Comparison of ENCODE assay signal across 11 cellular contexts in the genomic region with DNA sequence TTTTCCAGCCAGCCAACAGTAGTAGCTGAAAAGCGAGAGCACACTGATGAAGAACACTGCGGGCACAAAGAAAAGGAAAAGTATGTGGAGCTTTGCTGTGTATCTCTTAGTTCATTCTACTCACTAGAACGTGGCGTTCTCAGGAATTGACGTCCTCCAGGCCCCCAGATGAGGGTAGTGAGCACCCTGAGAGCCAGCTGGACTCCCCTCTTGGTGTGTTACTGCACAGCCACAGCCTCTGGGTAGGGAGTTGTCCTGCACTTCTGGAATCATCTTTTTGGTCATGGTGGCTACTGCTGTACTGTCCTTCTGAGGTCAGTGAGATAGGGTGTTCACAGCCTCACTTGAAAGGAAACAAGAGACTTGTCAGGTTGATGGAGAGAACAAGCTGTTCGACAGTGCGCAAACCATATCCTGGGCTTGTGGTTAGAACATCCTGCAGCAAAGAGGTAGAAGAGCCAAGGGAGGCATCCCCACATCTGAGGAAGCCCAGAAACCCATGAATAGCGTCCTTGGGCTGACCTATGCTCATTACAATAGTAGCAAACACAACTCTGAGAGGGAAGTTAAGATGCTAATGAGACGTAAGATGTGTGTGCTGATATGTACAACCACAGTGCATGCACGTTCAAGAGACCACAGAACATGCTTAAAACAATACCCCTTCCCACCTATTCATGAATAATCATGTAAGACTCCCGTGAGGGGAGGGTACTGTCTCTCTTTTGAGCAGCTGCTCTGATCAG. TPM values are rescaled to one million over a fixed set of nuclear protein-coding genes. Genes with fewer than 3 reads are reported as not detected.
DNase-seq lines count a peak whose midpoint lies in the region; ATAC-seq and TF ChIP-seq lines count a peak whose summit lies in the region.
"Had no signal": no experiment of that assay in that cellular context is flagged by ENCODE, and none has a peak within 500 bp of the region (broad histone marks: within the 10 kb centered on the region; RNA-seq: fewer than 3 reads in every experiment).

No MANE protein-coding gene starts in this region.

- no peaks in the 10 kb centered on the region for H3K9me3 Mint-ChIP-seq in CD8-positive, alpha-beta memory T cell
- H3K9me3 Mint-ChIP-seq in IgD-negative memory B cell (no peaks in the 10 kb centered on the region), naive B cell (no peaks in the 10 kb centered on the region), nephron progenitor cell (no peaks in the 10 kb centered on the region)
- H3K9me3 Mint-ChIP-seq in activated T-cell treated with anti-CD3 and anti-CD28 coated beads, Interleukin-2, amount 50 U/mL, for 72 hours, result no peaks in the 10 kb centered on the region

- peaks cover 9 to 10% of the 10 kb centered on the region in 2 donors for H3K27me3 Mint-ChIP-seq in CD8-positive, alpha-beta memory T cell
- peaks cover 6% of the 10 kb centered on the region for H3K27me3 Mint-ChIP-seq in IgD-negative memory B cell
- no peaks in the 10 kb centered on the region for H3K27me3 Mint-ChIP-seq in activated T-cell treated with anti-CD3 and anti-CD28 coated beads, Interleukin-2, amount 50 U/mL, for 72 hours (ENCODE audit: low read depth)
- peaks cover 4 to 9% (median 7%) of the 10 kb centered on the region in 3 donors for H3K27me3 Mint-ChIP-seq in naive B cell
- H3K27me3 Mint-ChIP-seq in nephron progenitor cell (ENCODE audit: low read depth, poor library complexity), result peaks cover 73% of the 10 kb centered on the region

- H3K4me3 ChIP-seq in CD8-positive, alpha-beta memory T cell (ENCODE audit: low read length), result peak overlapping the region; percentile 72

- no peaks in the 10 kb centered on the region for H3K27me3 ChIP-seq in CD8-positive, alpha-beta memory T cell (ENCODE audit: insufficient read depth, low read length, poor library complexity, severe bottlenecking)

- peak; percentile 86 to 91 for ATAC-seq in activated T-cell treated with anti-CD3 and anti-CD28 coated beads, Interleukin-2, amount 50 U/mL, for 72 hours (replicated peaks in 1 of 2)
- ATAC-seq in naive B cell (ENCODE audit: low read depth in 2 of 2), result peak; percentile 84 to 89
- ATAC-seq in HG02571 (IDR thresholded peaks at IDR 0.05; ENCODE audit: unreplicated experiment), result no peak
- no peak for ATAC-seq in SK-N-SH treated with all-trans-retinoic acid at 6 μM for 48 hours
- ATAC-seq in GM18909 (IDR thresholded peaks at IDR 0.05; ENCODE audit: poor library complexity, unreplicated experiment), result no peak

- peak overlapping the region; percentile 5 for H3K27ac ChIP-seq in CD8-positive, alpha-beta memory T cell (ENCODE audit: low read depth, low read length)

- H3K4me3 Mint-ChIP-seq in CD8-positive, alpha-beta memory T cell, result peak overlapping the region; percentile 60 to 89 (median 80)
- H3K4me3 Mint-ChIP-seq in IgD-negative memory B cell (peak overlapping the region; percentile 6 to 89 (median 77)), naive B cell (peak overlapping the region; percentile 58 to 82 (median 72)), nephron progenitor cell (no peak overlapping the region)
- peak overlapping the region; percentile 71 to 84 for H3K4me3 Mint-ChIP-seq in activated T-cell treated with anti-CD3 and anti-CD28 coated beads, Interleukin-2, amount 50 U/mL, for 72 hours

- H3K9me3 ChIP-seq in CD8-positive, alpha-beta memory T cell (ENCODE audit: low read length), result no peaks in the 10 kb centered on the region

- POLR2A ChIA-PET in CD8-positive, alpha-beta memory T cell (lab: Charles Lee), result interaction anchor here (0.6 to 1.6 kb wide), 9 partner anchors 14 to 258 kb away, joined by 3 to 11 read pairs (median 5); no protein-coding TSS in a partner anchor

- peak overlapping the region; percentile 51 to 95 (median 88) for H3K27ac Mint-ChIP-seq in CD8-positive, alpha-beta memory T cell
- H3K27ac Mint-ChIP-seq in IgD-negative memory B cell (peak overlapping the region in 2 of 3 donors; percentile 48 to 91), naive B cell (peak overlapping the region in 5 of 6 donors; percentile 52 to 93 (median 88)), nephron progenitor cell (no peak overlapping the region)
- H3K27ac Mint-ChIP-seq in activated T-cell treated with anti-CD3 and anti-CD28 coated beads, Interleukin-2, amount 50 U/mL, for 72 hours, result peak overlapping the region; percentile 45

- TF ChIP-seq CTCF in nephron progenitor cell (IDR thresholded peaks at IDR 0.05), result no peak

- peak; percentile 49 to 93 (median 82) for DNase-seq in CD8-positive, alpha-beta memory T cell
- DNase-seq in activated T-cell treated with anti-CD3 and anti-CD28 coated beads, Interleukin-2, amount 50 U/mL, for 72 hours, result peak; percentile 59 to 64
- DNase-seq in naive B cell (peak; percentile 55), nephron progenitor cell (no peak)
- DNase-seq: DMS53, SW 1271 had no signal

- no peaks in the 10 kb centered on the region for H3K36me3 Mint-ChIP-seq in CD8-positive, alpha-beta memory T cell
- H3K36me3 Mint-ChIP-seq in IgD-negative memory B cell (no peaks in the 10 kb centered on the region), naive B cell (no peaks in the 10 kb centered on the region), nephron progenitor cell (ENCODE audit: low read depth) (no peaks in the 10 kb centered on the region)
- H3K36me3 Mint-ChIP-seq in activated T-cell treated with anti-CD3 and anti-CD28 coated beads, Interleukin-2, amount 50 U/mL, for 72 hours (ENCODE audit: insufficient read depth in 2 of 2), result no peaks in the 10 kb centered on the region

- peaks cover 70% of the 10 kb centered on the region for H3K4me1 ChIP-seq in CD8-positive, alpha-beta memory T cell (ENCODE audit: insufficient read depth, low read length)

- no peaks in the 10 kb centered on the region for H3K36me3 ChIP-seq in CD8-positive, alpha-beta memory T cell (ENCODE audit: insufficient read depth, low read length)

- H3K4me1 Mint-ChIP-seq in CD8-positive, alpha-beta memory T cell, result peaks cover 43 to 80% (median 76%) of the 10 kb centered on the region in 3 donors
- H3K4me1 Mint-ChIP-seq in IgD-negative memory B cell (peaks cover 15 to 19% (median 16%) of the 10 kb centered on the region in 3 donors), naive B cell (peaks cover 16 to 29% (median 22%) of the 10 kb centered on the region in 3 donors), nephron progenitor cell (no peaks in the 10 kb centered on the region)
- H3K4me1 Mint-ChIP-seq in activated T-cell treated with anti-CD3 and anti-CD28 coated beads, Interleukin-2, amount 50 U/mL, for 72 hours (ENCODE audit: low read depth), result peaks cover 72% of the 10 kb centered on the region

- CTCF ChIA-PET in CD8-positive, alpha-beta memory T cell (lab: Charles Lee), result interaction anchor here (1.1 to 5.7 kb wide), 12 partner anchors 14 to 127 kb away, joined by 3 to 56 read pairs (median 4); a partner anchor contains a TSS

TF ChIP-seq in SK-N-SH treated with all-trans-retinoic acid at 6 μM for 48 hours, 23 proteins besides CTCF, POLR2A, EP300 and RAD21 (continues in another document):
- TF ChIP-seq TCF4 (CRISPR knock-in tag; IDR thresholded peaks at IDR 0.05; ENCODE audit: borderline replicate concordance), result no peak
- no peak for TF ChIP-seq ZNF70 (CRISPR knock-in tag; IDR thresholded peaks at IDR 0.05)
- no peak for TF ChIP-seq TOX (CRISPR knock-in tag; IDR thresholded peaks at IDR 0.05; ENCODE audit: borderline replicate concordance)
- no peak for TF ChIP-seq CSDC2 (CRISPR knock-in tag; IDR thresholded peaks at IDR 0.05)
- TF ChIP-seq ISL1 (CRISPR knock-in tag; IDR thresholded peaks at IDR 0.05), result no peak
- TF ChIP-seq PPARA (CRISPR knock-in tag; IDR thresholded peaks at IDR 0.05; ENCODE audit: borderline replicate concordance), result no peak
- TF ChIP-seq ZFP3 (CRISPR knock-in tag; IDR thresholded peaks at IDR 0.05), result no peak
- no peak for TF ChIP-seq ARNTL (CRISPR knock-in tag; IDR thresholded peaks at IDR 0.05; ENCODE audit: borderline replicate concordance, low read depth)
- TF ChIP-seq, protein P1, sequence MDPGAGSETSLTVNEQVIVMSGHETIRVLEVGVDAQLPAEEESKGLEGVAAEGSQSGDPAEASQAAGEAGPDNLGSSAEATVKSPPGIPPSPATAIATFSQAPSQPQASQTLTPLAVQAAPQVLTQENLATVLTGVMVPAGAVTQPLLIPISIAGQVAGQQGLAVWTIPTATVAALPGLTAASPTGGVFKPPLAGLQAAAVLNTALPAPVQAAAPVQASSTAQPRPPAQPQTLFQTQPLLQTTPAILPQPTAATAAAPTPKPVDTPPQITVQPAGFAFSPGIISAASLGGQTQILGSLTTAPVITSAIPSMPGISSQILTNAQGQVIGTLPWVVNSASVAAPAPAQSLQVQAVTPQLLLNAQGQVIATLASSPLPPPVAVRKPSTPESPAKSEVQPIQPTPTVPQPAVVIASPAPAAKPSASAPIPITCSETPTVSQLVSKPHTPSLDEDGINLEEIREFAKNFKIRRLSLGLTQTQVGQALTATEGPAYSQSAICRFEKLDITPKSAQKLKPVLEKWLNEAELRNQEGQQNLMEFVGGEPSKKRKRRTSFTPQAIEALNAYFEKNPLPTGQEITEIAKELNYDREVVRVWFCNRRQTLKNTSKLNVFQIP (CRISPR knock-in tag; IDR thresholded peaks at IDR 0.05; ENCODE audit: borderline replicate concordance, low read depth), result no peak

RNA-seq across cellular contexts. Expression of a gene that starts 14.6 kb away (rescaled TPM):
- total RNA-seq in CD8-positive, alpha-beta memory T cell, result 100 to 1,000 TPM; 222 to 242 TPM
- polyA plus RNA-seq in CD8-positive, alpha-beta memory T cell, result 500 TPM
- polyA plus RNA-seq in IgD-negative memory B cell (393 TPM), naive B cell (ENCODE audit: low read depth in 6 of 6) (100 to 1,000 TPM; 212 to 354 (median 251) TPM)
- 100 to 1,000 TPM; 238 to 275 TPM for total RNA-seq in activated T-cell treated with anti-CD3 and anti-CD28 coated beads, Interleukin-2, amount 50 U/mL, for 72 hours

RNA-seq across cellular contexts. Expression of a gene that starts 27.7 kb away (rescaled TPM):
- total RNA-seq in CD8-positive, alpha-beta memory T cell, result 1 to 10 TPM; 9.0 to 9.2 TPM
- polyA plus RNA-seq in CD8-positive, alpha-beta memory T cell, result 2.2 TPM
- 1.3 TPM for polyA plus RNA-seq in IgD-negative memory B cell
- 1 to 10 TPM in 1 of 2 donors, not detected in 1; 6.3 TPM for total RNA-seq in activated T-cell treated with anti-CD3 and anti-CD28 coated beads, Interleukin-2, amount 50 U/mL, for 72 hours
- 1 to 10 TPM in 3 of 6 donors, not detected in 3; 1.8 to 3.1 (median 2.5) TPM for polyA plus RNA-seq in naive B cell (ENCODE audit: low read depth in 6 of 6)

RNA-seq across cellular contexts. Expression of a gene that starts 51.7 kb away (rescaled TPM):
- not detected for total RNA-seq in CD8-positive, alpha-beta memory T cell
- polyA plus RNA-seq in CD8-positive, alpha-beta memory T cell, result not detected
- polyA plus RNA-seq in IgD-negative memory B cell (not detected), naive B cell (ENCODE audit: low read depth in 6 of 6) (not detected)
- not detected for total RNA-seq in activated T-cell treated with anti-CD3 and anti-CD28 coated beads, Interleukin-2, amount 50 U/mL, for 72 hours
- total RNA-seq: lung microvascular endothelial cell had no signal

Comparison
In these comparisons a context has a peak if more than half of its experiments do, and no peak if none do; other contexts are left out.
1. ATAC-seq: peak in activated T-cell treated with anti-CD3 and anti-CD28 coated beads, Interleukin-2, amount 50 U/mL, for 72 hours (2 of 2) and naive B cell (2 of 2); none in HG02571 (single experiment), SK-N-SH treated with all-trans-retinoic acid at 6 μM for 48 hours (single experiment) and GM18909 (single experiment).